In the genomic region with DNA sequence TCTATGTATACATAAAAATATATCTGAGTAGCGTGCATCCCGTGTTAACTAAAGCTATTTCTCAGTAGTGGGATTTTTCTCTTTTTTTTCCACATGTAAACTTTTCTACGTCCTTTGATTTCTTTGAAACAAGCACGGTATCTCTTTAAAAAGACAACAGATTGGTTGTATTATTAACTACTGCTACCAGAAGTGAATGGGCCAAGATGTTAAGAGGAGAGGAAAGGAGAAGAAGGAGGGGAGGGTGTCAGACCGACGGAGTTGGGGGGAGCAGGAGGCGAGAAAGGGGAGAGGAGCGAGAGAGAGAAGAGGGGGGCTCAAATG, we compare ENCODE assay signal across 9 cellular contexts.
DNase-seq lines count a peak whose midpoint lies in the region; ATAC-seq, FAIRE-seq and TF ChIP-seq lines count a peak whose summit lies in the region.
"Had no signal": no experiment of that assay in that cellular context is flagged by ENCODE, and none has a peak within 500 bp of the region (broad histone marks: within the 10 kb centered on the region; RNA-seq: fewer than 3 reads in every experiment).

No MANE protein-coding gene starts in this region.

- no peak for FAIRE-seq in astrocyte (lab: Jason Lieb, UNC)
- FAIRE-seq in kidney (lab: Jason Lieb, UNC), result no peak
- FAIRE-seq: GM18507 had no signal

- H3K27ac ChIP-seq in HUES6 (ENCODE audit: low read depth, low read length) (no peak overlapping the region), astrocyte (ENCODE audit: low read depth, low read length) (peak overlapping the region; percentile 93), kidney (ENCODE audit: low read depth in 2 of 2, low read length in 2 of 2) (peak overlapping the region in 1 of 2 donors; percentile 55), spleen (peak overlapping the region in 6 of 8 donors; percentile 57 to 81 (median 64))

- WGBS in spleen, 5 donors, result 23 to 29% (median 26%) methylated on average over 8 of the region's 8 CpGs

- H3K4me1 Mint-ChIP-seq in astrocyte (ENCODE audit: low read depth, unreplicated experiment), result peaks cover 9% of the 10 kb centered on the region

- TF ChIP-seq CTCF in astrocyte (IDR thresholded peaks at IDR 0.05; ENCODE audit: insufficient read depth, low read depth, low read length) (no peak), kidney (IDR thresholded peaks at IDR 0.05; ENCODE audit: borderline replicate concordance, extremely low read depth, insufficient read depth) (no peak), spleen (IDR thresholded peaks at IDR 0.05 in 8 of 11, conservative IDR thresholded peaks at IDR 0.05 in 3 of 11) (no peak)

- ATAC-seq in GM19452 (IDR thresholded peaks at IDR 0.05; ENCODE audit: unreplicated experiment), result no peak

- intact Hi-C loops in kidney (cut with DNase I) (no loop called here), spleen (cut with DNase I; ENCODE audit: low total_unique reads) (no loop called here)

- TF ChIP-seq POLR2A in spleen (IDR thresholded peaks at IDR 0.05), result no peak

- H4K20me1 ChIP-seq in astrocyte (ENCODE audit: insufficient read depth, low read length), result no peaks in the 10 kb centered on the region

- DNase-seq in astrocyte (ENCODE audit: low read depth), result no peak
- no peak for DNase-seq in kidney
- no peak for DNase-seq in spleen
- DNase-seq in SHP77 treated with DMSO at 0.1 percent for 48 hours (lab: John Stamatoyannopoulos, UW), result no peak
- no peak for DNase-seq in HuH-7 (ENCODE audit: low spot score)
- DNase-seq in pons (ENCODE audit: low spot score), result no peak

- no peak overlapping the region for H3K27ac Mint-ChIP-seq in astrocyte (ENCODE audit: unreplicated experiment)

- H3K4me1 ChIP-seq in HUES6 (ENCODE audit: control insufficient read depth, insufficient read depth, low read length) (peaks cover 7% of the 10 kb centered on the region), astrocyte (ENCODE audit: insufficient read depth, low read length) (peaks cover 8% of the 10 kb centered on the region), kidney (ENCODE audit: control insufficient read depth in 1 of 2, insufficient read depth in 1 of 2, low read depth in 1 of 2, low read length in 2 of 2) (peaks cover 0 to 3% of the 10 kb centered on the region in 2 donors), spleen (peaks cover 7 to 23% (median 14%) of the 10 kb centered on the region in 6 donors)

- H2AFZ ChIP-seq in astrocyte (ENCODE audit: low read depth, low read length), result peak overlapping the region; percentile 93

- H3K9me3 ChIP-seq in HUES6 (ENCODE audit: control insufficient read depth, insufficient read depth, low read depth, low read length) (no peaks in the 10 kb centered on the region), astrocyte (ENCODE audit: insufficient read depth, low read depth, low read length) (no peaks in the 10 kb centered on the region), kidney (ENCODE audit: control insufficient read depth in 1 of 2, low read length in 2 of 2) (no peaks in the 10 kb centered on the region), spleen (no peaks in the 10 kb centered on the region)

- no peaks in the 10 kb centered on the region for H3K36me3 Mint-ChIP-seq in astrocyte (ENCODE audit: low read depth, unreplicated experiment)

- H3K9ac ChIP-seq in HUES6 (ENCODE audit: low read length), result peak overlapping the region; percentile 13
- peak overlapping the region; percentile 89 for H3K9ac ChIP-seq in astrocyte (ENCODE audit: low read length)
- H3K9ac ChIP-seq in kidney (ENCODE audit: low read length in 2 of 2), result peak overlapping the region; percentile 1 to 58

- no peaks in the 10 kb centered on the region for H3K9me3 Mint-ChIP-seq in astrocyte (ENCODE audit: unreplicated experiment)

- H3K27me3 ChIP-seq in HUES6 (ENCODE audit: control insufficient read depth, insufficient read depth, low read length) (peaks cover 43% of the 10 kb centered on the region), astrocyte (ENCODE audit: insufficient read depth, low read length) (no peaks in the 10 kb centered on the region), spleen (replicated peaks in 1 of 7) (peaks cover 0 to 63% (median 26%) of the 10 kb centered on the region in 7 donors)

- H3K4me3 ChIP-seq in HUES6 (ENCODE audit: low read depth, low read length), result peak overlapping the region; percentile 62
- peak overlapping the region; percentile 51 for H3K4me3 ChIP-seq in astrocyte (ENCODE audit: insufficient read depth, low read depth, low read length)
- H3K4me3 ChIP-seq in kidney (ENCODE audit: low read length in 2 of 2), result peak overlapping the region; percentile 55 to 57
- H3K4me3 ChIP-seq in spleen, result peak overlapping the region in 6 of 8 donors; percentile 28 to 67 (median 38)

- H3K27me3 Mint-ChIP-seq in astrocyte (ENCODE audit: low read depth, unreplicated experiment), result peaks cover 24% of the 10 kb centered on the region

- H3K36me3 ChIP-seq in HUES6 (ENCODE audit: control insufficient read depth, insufficient read depth, low read length) (no peaks in the 10 kb centered on the region), astrocyte (ENCODE audit: insufficient read depth, low read length) (no peaks in the 10 kb centered on the region), kidney (ENCODE audit: control insufficient read depth in 1 of 2, insufficient read depth in 2 of 2, low read length in 2 of 2) (no peaks in the 10 kb centered on the region), spleen (no peaks in the 10 kb centered on the region)

- peak overlapping the region; percentile 97 for H3K4me2 ChIP-seq in astrocyte (ENCODE audit: low read length)

- H3K79me2 ChIP-seq in astrocyte (ENCODE audit: insufficient read depth, low read length), result no peaks in the 10 kb centered on the region

- H3K4me3 Mint-ChIP-seq in astrocyte (ENCODE audit: unreplicated experiment), result peak overlapping the region; percentile 79

Comparison
In these comparisons a context has a peak if more than half of its experiments do, and no peak if none do; other contexts are left out.
1. H3K9ac ChIP-seq: peak in every context shown above with its lines; median percentile 89 in astrocyte; 30 in kidney; 13 in HUES6.